Comparison of ENCODE assay signal across 10 cellular contexts in genomic region chr22:38219644-38220043, GRCh38. TPM values are rescaled to one million over a fixed set of nuclear protein-coding genes. Genes with fewer than 3 reads are reported as not detected.
DNase-seq lines count a peak whose midpoint lies in the region; ATAC-seq, FAIRE-seq and TF ChIP-seq lines count a peak whose summit lies in the region.
"Had no signal": no experiment of that assay in that cellular context is flagged by ENCODE, and none has a peak within 500 bp of the region (broad histone marks: within the 10 kb centered on the region; RNA-seq: fewer than 3 reads in every experiment).

No MANE protein-coding gene starts in this region.

- H3K27ac Mint-ChIP-seq in activated T-helper 1 cell treated with anti-CD3 and anti-CD28 coated beads, Interleukin-12 subunit alpha, Interleukin-12 subunit beta, Interleukin-2, Interleukin-4 antibody, amounts not matched to agents 30 ng/mL and 10 ng/mL and 1 ng/mL, durations not matched to agents 14 hours and 24 hours and 36 hours = peak overlapping the region; percentile 2
- H3K27ac Mint-ChIP-seq: IgD-negative memory B cell had no signal

- intact Hi-C loops in activated T-helper 1 cell treated with anti-CD3 and anti-CD28 coated beads, Interleukin-12 subunit alpha, Interleukin-12 subunit beta, Interleukin-2, Interleukin-4 antibody, amounts not matched to agents 30 ng/mL and 10 ng/mL and 1 ng/mL, durations not matched to agents 14 hours and 24 hours and 36 hours (cut with micrococcal nuclease) = no loop called here
- intact Hi-C loops in kidney (cut with DNase I) = no loop called here
- intact Hi-C loops in spleen (cut with DNase I; ENCODE audit: low total_unique reads) = loop anchor here (10.0 kb wide), 1 partner anchor 95 kb away; no protein-coding TSS in a partner anchor

- peaks cover 15% of the 10 kb centered on the region for H3K4me1 Mint-ChIP-seq in activated T-helper 1 cell treated with anti-CD3 and anti-CD28 coated beads, Interleukin-12 subunit alpha, Interleukin-12 subunit beta, Interleukin-2, Interleukin-4 antibody, amounts not matched to agents 30 ng/mL and 10 ng/mL and 1 ng/mL, durations not matched to agents 14 hours and 24 hours and 36 hours (ENCODE audit: low read depth)

- TF ChIP-seq CTCF in HEK293 (tag by site-specific recombination; IDR thresholded peaks at IDR 0.05) (no peak), kidney (IDR thresholded peaks at IDR 0.05; ENCODE audit: borderline replicate concordance, extremely low read depth, insufficient read depth) (no peak), spleen (IDR thresholded peaks at IDR 0.05 in 8 of 11, conservative IDR thresholded peaks at IDR 0.05 in 3 of 11) (no peak)

- POLR2A ChIA-PET in HEK293 (lab: Yijun Ruan, JAX) = interaction anchor here (0.5 kb wide), 1 partner anchor 314 kb away, joined by 4 read pairs; no protein-coding TSS in a partner anchor

- H3K4me3 ChIP-seq in HEK293 (ENCODE audit: low read depth, low read length) (no peak overlapping the region), kidney (ENCODE audit: low read length in 2 of 2) (no peak overlapping the region), spleen (no peak overlapping the region)

- H3K9me3 ChIP-seq in HEK293 (ENCODE audit: control insufficient read depth, insufficient read depth, low read depth, low read length) = no peaks in the 10 kb centered on the region
- H3K9me3 ChIP-seq in kidney (ENCODE audit: control insufficient read depth in 1 of 2, low read length in 2 of 2) = no peaks in the 10 kb centered on the region
- no peaks in the 10 kb centered on the region for H3K9me3 ChIP-seq in spleen

- peak overlapping the region in 1 of 2 donors; percentile 2 for H3K9ac ChIP-seq in kidney (ENCODE audit: low read length in 2 of 2)

- no peaks in the 10 kb centered on the region for H3K9me3 Mint-ChIP-seq in activated T-helper 1 cell treated with anti-CD3 and anti-CD28 coated beads, Interleukin-12 subunit alpha, Interleukin-12 subunit beta, Interleukin-2, Interleukin-4 antibody, amounts not matched to agents 30 ng/mL and 10 ng/mL and 1 ng/mL, durations not matched to agents 14 hours and 24 hours and 36 hours
- H3K9me3 Mint-ChIP-seq: IgD-negative memory B cell had no signal

- no peak for ATAC-seq in GM21717 (IDR thresholded peaks at IDR 0.05; ENCODE audit: unreplicated experiment)

- H3K4me1 ChIP-seq in HEK293 (ENCODE audit: control insufficient read depth, insufficient read depth, low read length) = no peaks in the 10 kb centered on the region
- H3K4me1 ChIP-seq in kidney (ENCODE audit: control insufficient read depth in 1 of 2, insufficient read depth in 1 of 2, low read depth in 1 of 2, low read length in 2 of 2) = peaks cover 12 to 15% of the 10 kb centered on the region in 2 donors
- peaks cover 7 to 40% (median 33%) of the 10 kb centered on the region in 6 donors for H3K4me1 ChIP-seq in spleen

- WGBS in spleen, 5 donors = 78 to 83% (median 81%) methylated on average over 7 to 10 of the region's 10 CpGs

- TF ChIP-seq POLR2A in spleen (IDR thresholded peaks at IDR 0.05) = no peak

- peaks cover 0 to 1% (median 0%) of the 10 kb centered on the region in 7 donors for H3K27me3 ChIP-seq in spleen (replicated peaks in 1 of 7)

- no peak for FAIRE-seq in kidney (lab: Jason Lieb, UNC)

- CTCF ChIA-PET in HEK293 (lab: Yijun Ruan, JAX) = interaction anchor here (0.7 to 1.7 kb wide), 2 partner anchors 10 to 106 kb away, joined by 3 to 5 read pairs; no protein-coding TSS in a partner anchor

- DNase-seq in activated T-helper 1 cell treated with anti-CD3 and anti-CD28 coated beads, Interleukin-12 subunit alpha, Interleukin-12 subunit beta, Interleukin-2, Interleukin-4 antibody, amounts not matched to agents 30 ng/mL and 10 ng/mL and 1 ng/mL, durations not matched to agents 14 hours and 24 hours and 36 hours (ENCODE audit: low spot score) = no peak
- no peak for DNase-seq in kidney
- DNase-seq in spleen = no peak
- no peak for DNase-seq in GDM1 (lab: John Stamatoyannopoulos, UW)
- DNase-seq in activated CD4-positive, alpha-beta T cell treated with anti-CD3 and anti-CD28 coated beads for 48 hours = no peak
- DNase-seq in T1000 (lab: John Stamatoyannopoulos, UW) = no peak
- DNase-seq: GF-D8 had no signal

- no peak overlapping the region for H3K4me3 Mint-ChIP-seq in activated T-helper 1 cell treated with anti-CD3 and anti-CD28 coated beads, Interleukin-12 subunit alpha, Interleukin-12 subunit beta, Interleukin-2, Interleukin-4 antibody, amounts not matched to agents 30 ng/mL and 10 ng/mL and 1 ng/mL, durations not matched to agents 14 hours and 24 hours and 36 hours

- peaks cover 0 to 39% of the 10 kb centered on the region in 2 experiments; a peak in 2 of 3 replicates for H3K36me3 ChIP-seq in HEK293 (ENCODE audit: control insufficient read depth in 2 of 2, insufficient read depth in 1 of 2, low read length in 2 of 2)
- H3K36me3 ChIP-seq in kidney (ENCODE audit: control insufficient read depth in 1 of 2, insufficient read depth in 2 of 2, low read length in 2 of 2) = peaks cover 0 to 2% of the 10 kb centered on the region in 2 donors
- peaks cover 0 to 47% (median 20%) of the 10 kb centered on the region in 6 donors for H3K36me3 ChIP-seq in spleen

- H3K27ac ChIP-seq in HEK293 (ENCODE audit: extremely low read depth, low read depth, low read length) (0 out of 2 replicates have a peak overlapping the region, but pooled peaks have one; percentile 16), kidney (ENCODE audit: low read depth in 2 of 2, low read length in 2 of 2) (peak overlapping the region; percentile 40 to 92), spleen (peak overlapping the region in 6 of 8 donors; percentile 48 to 76 (median 72))

- no peaks in the 10 kb centered on the region for H3K27me3 Mint-ChIP-seq in activated T-helper 1 cell treated with anti-CD3 and anti-CD28 coated beads, Interleukin-12 subunit alpha, Interleukin-12 subunit beta, Interleukin-2, Interleukin-4 antibody, amounts not matched to agents 30 ng/mL and 10 ng/mL and 1 ng/mL, durations not matched to agents 14 hours and 24 hours and 36 hours (ENCODE audit: insufficient read depth)
- H3K27me3 Mint-ChIP-seq: IgD-negative memory B cell had no signal

- peaks cover 8% of the 10 kb centered on the region for H3K36me3 Mint-ChIP-seq in activated T-helper 1 cell treated with anti-CD3 and anti-CD28 coated beads, Interleukin-12 subunit alpha, Interleukin-12 subunit beta, Interleukin-2, Interleukin-4 antibody, amounts not matched to agents 30 ng/mL and 10 ng/mL and 1 ng/mL, durations not matched to agents 14 hours and 24 hours and 36 hours (ENCODE audit: low read depth)
- H3K36me3 Mint-ChIP-seq: IgD-negative memory B cell had no signal

TF ChIP-seq in HEK293, 187 proteins besides CTCF, POLR2A, EP300 and RAD21:
- no peak for TF ChIP-seq ZNF211 (tag by site-specific recombination; IDR thresholded peaks at IDR 0.05; ENCODE audit: low read depth)
- no peak for TF ChIP-seq ZBTB1 (tag by site-specific recombination; IDR thresholded peaks at IDR 0.05)
- 0 out of 2 replicates have a peak, but pooled peaks have one; percentile 27 for TF ChIP-seq PRDM1 (tag by site-specific recombination; IDR thresholded peaks at IDR 0.05)
- TF ChIP-seq SCRT2 (tag by site-specific recombination; IDR thresholded peaks at IDR 0.05) = 0 out of 2 replicates have a peak, but pooled peaks have one; percentile 39

RNA-seq across cellular contexts. Expression of gene MAFF, which starts 17.9 kb away (rescaled TPM):
- total RNA-seq in activated T-helper 1 cell treated with anti-CD3 and anti-CD28 coated beads, Interleukin-12 subunit alpha, Interleukin-12 subunit beta, Interleukin-2, Interleukin-4 antibody, amounts not matched to agents 30 ng/mL and 10 ng/mL and 1 ng/mL, durations not matched to agents 14 hours and 24 hours and 36 hours = 12.3 and 12.5 TPM in 2 replicates
- total RNA-seq in kidney (23.4 TPM), spleen (10 to 100 TPM in 3 of 7 donors, 1 to 10 TPM in 4; 6.7 to 32.4 (median 9.0) TPM)
- polyA plus RNA-seq in kidney (ENCODE audit: insufficient read depth, low read depth, low replicate concordance) (2.2 TPM), spleen (10 to 100 TPM in 1 of 3 donors, 1 to 10 TPM in 2; 2.1 to 11.5 (median 3.7) TPM)

RNA-seq across cellular contexts. Expression of gene PLA2G6, which starts 38.0 kb away (rescaled TPM):
- total RNA-seq in activated T-helper 1 cell treated with anti-CD3 and anti-CD28 coated beads, Interleukin-12 subunit alpha, Interleukin-12 subunit beta, Interleukin-2, Interleukin-4 antibody, amounts not matched to agents 30 ng/mL and 10 ng/mL and 1 ng/mL, durations not matched to agents 14 hours and 24 hours and 36 hours = 34.8 and 34.9 TPM in 2 replicates
- total RNA-seq in kidney (61.6 TPM), spleen (10 to 100 TPM; 33.8 to 60.9 (median 56.4) TPM)
- polyA plus RNA-seq in kidney (ENCODE audit: insufficient read depth, low read depth, low replicate concordance) (26.6 TPM), spleen (10 to 100 TPM; 18.1 to 39.6 (median 27.0) TPM)

RNA-seq across cellular contexts. Expression of gene TMEM184B, which starts 53.2 kb away (rescaled TPM):
- total RNA-seq in activated T-helper 1 cell treated with anti-CD3 and anti-CD28 coated beads, Interleukin-12 subunit alpha, Interleukin-12 subunit beta, Interleukin-2, Interleukin-4 antibody, amounts not matched to agents 30 ng/mL and 10 ng/mL and 1 ng/mL, durations not matched to agents 14 hours and 24 hours and 36 hours = 36.6 and 39.1 TPM in 2 replicates
- total RNA-seq in kidney (54.1 TPM), spleen (100 to 1,000 TPM in 1 of 7 donors, 10 to 100 TPM in 6; 37.1 to 105 (median 65.6) TPM)
- polyA plus RNA-seq in kidney (ENCODE audit: insufficient read depth, low read depth, low replicate concordance) (22.9 TPM), spleen (10 to 100 TPM in 1 of 3 donors, 1 to 10 TPM in 2; 5.0 to 18.3 (median 7.9) TPM)

Comparison
In these comparisons a context has a peak if more than half of its experiments do, and no peak if none do; other contexts are left out.
1. H3K27ac ChIP-seq: peak in every context shown above with its lines; median percentile 72 in spleen; 66 in kidney; 16 in HEK293.